ENCODE assay signal across 9 cellular contexts in the genomic region with DNA sequence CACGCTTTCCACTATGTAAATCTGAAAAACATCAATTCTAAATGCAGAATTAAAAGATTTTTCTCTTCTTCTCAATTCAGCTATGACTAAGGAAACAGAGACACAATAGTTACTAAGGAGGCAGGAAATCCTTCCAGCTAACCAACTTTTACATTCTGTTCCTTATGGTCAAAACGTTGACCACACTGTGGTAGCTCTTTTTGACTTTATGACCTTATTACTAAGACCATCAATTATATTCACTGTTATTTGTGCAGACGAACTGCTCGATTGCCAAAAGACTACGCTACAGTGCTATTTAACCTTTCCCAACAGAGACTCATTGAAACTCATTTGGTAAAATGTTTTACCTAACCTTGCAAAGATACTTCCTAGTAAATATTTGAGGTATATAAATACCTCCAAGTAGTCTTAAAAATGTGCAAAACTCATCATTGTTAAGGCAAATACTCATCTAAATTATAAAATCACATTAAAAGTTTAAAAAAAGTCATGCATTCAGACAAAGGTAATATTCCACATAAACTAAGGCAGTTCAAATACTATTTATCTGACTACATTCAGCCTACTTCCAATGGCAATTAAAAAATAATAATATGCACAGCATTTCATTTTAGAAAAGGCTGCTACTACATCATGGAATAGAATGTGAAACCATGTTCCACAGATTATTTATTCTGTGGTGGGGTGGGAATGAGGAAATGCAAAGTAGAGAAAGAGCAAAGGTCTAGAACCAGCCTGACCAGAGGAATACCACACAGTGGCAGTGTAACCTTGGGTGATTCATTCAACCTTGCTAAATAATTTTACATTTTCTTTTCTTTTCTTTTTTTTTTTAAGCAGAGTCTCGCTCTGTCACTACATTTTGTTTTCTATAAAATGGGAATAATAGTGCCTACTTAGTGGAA.
DNase-seq lines count a peak whose midpoint lies in the region; ATAC-seq and TF ChIP-seq lines count a peak whose summit lies in the region.
"Had no signal": no experiment of that assay in that cellular context is flagged by ENCODE, and none has a peak within 500 bp of the region (broad histone marks: within the 10 kb centered on the region; RNA-seq: fewer than 3 reads in every experiment).

No MANE protein-coding gene starts in this region.

- TF ChIP-seq EP300 in suprapubic skin (IDR thresholded peaks at IDR 0.05), result no peak

- peak; percentile 18 for TF ChIP-seq CTCF in fibroblast of villous mesenchyme (IDR thresholded peaks at IDR 0.05; ENCODE audit: insufficient read depth, low read depth, low read length)
- TF ChIP-seq CTCF in suprapubic skin (IDR thresholded peaks at IDR 0.05), result no peak

- DNase-seq in OCI-M1 (lab: John Stamatoyannopoulos, UW), result peak; percentile 61
- DNase-seq in fibroblast of villous mesenchyme (ENCODE audit: low read depth), result peak; percentile 91
- no peak for DNase-seq in suprapubic skin (ENCODE audit: low spot score in 2 of 2)
- no peak for DNase-seq in SHP77 (lab: John Stamatoyannopoulos, UW)
- DNase-seq in KBM-7, result no peak
- DNase-seq: activated T-cell treated with anti-CD3 and anti-CD28 coated beads, Interleukin-2, amount 50 U/mL, for 72 hours; heart right ventricle had no signal

- peaks cover 79% of the 10 kb centered on the region for H3K4me1 ChIP-seq in suprapubic skin

- peak overlapping the region; percentile 20 for H3K27ac ChIP-seq in suprapubic skin

- ATAC-seq in GM19324 (IDR thresholded peaks at IDR 0.05; ENCODE audit: low FRiP score, unreplicated experiment), result peak; percentile 55
- no peak for ATAC-seq in HG02840 (IDR thresholded peaks at IDR 0.05; ENCODE audit: low FRiP score, unreplicated experiment)
- ATAC-seq: activated T-cell treated with anti-CD3 and anti-CD28 coated beads, Interleukin-2, amount 50 U/mL, for 72 hours had no signal

- TF ChIP-seq POLR2A in suprapubic skin (IDR thresholded peaks at IDR 0.05), result no peak

- H3K4me3 ChIP-seq in fibroblast of villous mesenchyme (ENCODE audit: low read depth, low read length) (no peak overlapping the region), suprapubic skin (no peak overlapping the region)
- H3K4me3 ChIP-seq: heart right ventricle had no signal

- H3K36me3 ChIP-seq in suprapubic skin, result no peaks in the 10 kb centered on the region
- H3K36me3 ChIP-seq: heart right ventricle had no signal

- no peaks in the 10 kb centered on the region for H3K27me3 ChIP-seq in suprapubic skin
- H3K27me3 ChIP-seq: heart right ventricle had no signal

- no peaks in the 10 kb centered on the region for H3K9me3 ChIP-seq in suprapubic skin
- H3K9me3 ChIP-seq: heart right ventricle had no signal

- 73% methylated on average over 6 of the region's 6 CpGs for WGBS in suprapubic skin

- in situ Hi-C loops in KBM-7 (cut with MboI; ENCODE audit: low pct_unique_long_range_greater_than_20kb, low sequenced_read_pairs), result no loop called here

Comparison
In these comparisons a context has a peak if more than half of its experiments do, and no peak if none do; other contexts are left out.
1. DNase-seq: peak in OCI-M1 (single experiment) and fibroblast of villous mesenchyme (single experiment); none in suprapubic skin (0 of 2), SHP77 (0 of 2) and KBM-7 (single experiment).